ENCODE assay signal across 8 cellular contexts in the genomic region with DNA sequence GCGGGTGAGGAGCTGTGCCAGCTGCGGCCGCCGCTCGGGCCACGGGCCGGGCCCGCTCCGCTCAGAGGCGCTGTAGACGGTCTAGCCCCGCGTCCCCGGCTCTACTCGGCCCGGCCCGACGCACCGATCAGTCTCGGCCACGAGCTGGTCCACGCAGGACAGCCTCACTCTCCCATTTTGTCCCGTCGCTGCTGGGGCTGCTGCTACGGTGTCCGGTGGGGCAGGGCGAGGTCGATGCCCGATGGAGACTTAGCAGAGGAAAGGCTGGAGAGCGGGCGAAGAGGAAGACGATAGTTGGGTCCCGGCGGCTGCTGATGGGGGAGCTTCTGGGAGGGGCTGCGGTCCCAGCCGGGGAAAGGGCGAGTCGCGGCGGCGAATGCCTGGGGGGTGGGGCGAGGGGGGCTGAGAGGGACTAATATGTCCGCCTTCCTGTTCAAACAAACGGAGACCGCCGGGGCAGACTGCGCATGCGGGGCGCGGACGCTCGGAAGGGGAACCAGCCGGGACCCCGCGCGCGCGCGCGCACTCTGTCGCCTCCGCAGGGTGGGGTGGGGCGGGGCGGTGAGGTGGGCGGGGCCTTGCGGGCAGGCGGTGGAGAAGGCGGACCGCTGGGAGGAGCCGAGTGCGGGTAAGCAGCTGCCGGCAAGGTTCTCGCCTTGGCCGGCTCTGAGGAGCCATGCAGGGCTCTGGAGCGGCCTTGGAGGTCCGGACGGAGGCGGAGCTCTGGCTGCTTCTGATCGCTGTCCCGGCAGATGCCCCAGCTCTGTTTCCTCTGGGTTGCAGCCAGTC. TPM values are rescaled to one million over a fixed set of nuclear protein-coding genes. Genes with fewer than 3 reads are reported as not detected.
A peak's percentile ranks its signal among the peaks of the same experiment; 100 is the strongest.
DNase-seq lines count a peak whose midpoint lies in the region; ATAC-seq and TF ChIP-seq lines count a peak whose summit lies in the region.

A gene (minus strand): TSS at position 463 of the 789 bp plus-strand sequence. CDS start 903 bp downstream, outside the sequence.

- H3K4me3 Mint-ChIP-seq in activated CD4-positive, alpha-beta T cell treated with anti-CD3 and anti-CD28 coated beads for 36 hours: no peak within 1 kb of the TSS
- H3K4me3 Mint-ChIP-seq in chondrocyte (ENCODE audit: unreplicated experiment): peak within 1 kb of the TSS; percentile 93

- ATAC-seq in HG03457 (IDR thresholded peaks at IDR 0.05; ENCODE audit: unreplicated experiment): peak; percentile 90
- peak; percentile 86 for ATAC-seq in activated CD4-positive, alpha-beta T cell treated with anti-CD3 and anti-CD28 coated beads for 36 hours

- H3K36me3 Mint-ChIP-seq in activated CD4-positive, alpha-beta T cell treated with anti-CD3 and anti-CD28 coated beads for 36 hours (ENCODE audit: low read depth): peaks cover 11% of the 10 kb centered on the region
- no peaks in the 10 kb centered on the region for H3K36me3 Mint-ChIP-seq in chondrocyte (ENCODE audit: low read depth)

- H3K4me3 ChIP-seq in BJ (ENCODE audit: low read depth, low read length): peak within 1 kb of the TSS; percentile 96
- peak within 1 kb of the TSS; percentile 65 for H3K4me3 ChIP-seq in kidney epithelial cell (ENCODE audit: low read depth, low read length)

- peak within 1 kb of the TSS; percentile 98 for H3K27ac Mint-ChIP-seq in activated CD4-positive, alpha-beta T cell treated with anti-CD3 and anti-CD28 coated beads for 36 hours
- peak within 1 kb of the TSS; percentile 99 for H3K27ac Mint-ChIP-seq in chondrocyte (ENCODE audit: unreplicated experiment)

- H3K9me3 Mint-ChIP-seq in activated CD4-positive, alpha-beta T cell treated with anti-CD3 and anti-CD28 coated beads for 36 hours (ENCODE audit: low read depth): no peaks in the 10 kb centered on the region
- no peaks in the 10 kb centered on the region for H3K9me3 Mint-ChIP-seq in chondrocyte (ENCODE audit: low read depth)

- peaks cover 3% of the 10 kb centered on the region for H3K4me1 Mint-ChIP-seq in activated CD4-positive, alpha-beta T cell treated with anti-CD3 and anti-CD28 coated beads for 36 hours
- H3K4me1 Mint-ChIP-seq in chondrocyte (ENCODE audit: low read depth): peaks cover 18% of the 10 kb centered on the region

- CTCF ChIA-PET in BJ (lab: Yijun Ruan, JAX): interaction anchor here (0.7 to 1.9 kb wide), 4 partner anchors 38 to 107 kb away, joined by 3 to 14 read pairs (median 3); no protein-coding TSS in a partner anchor
- CTCF ChIA-PET in activated CD4-positive, alpha-beta T cell treated with anti-CD3 and anti-CD28 coated beads for 36 hours (lab: Charles Lee): interaction anchor here (0.6 to 0.8 kb wide), 2 partner anchors 67 to 138 kb away, joined by 3 to 4 read pairs; no protein-coding TSS in a partner anchor

- H3K27me3 ChIP-seq in BJ (ENCODE audit: control insufficient read depth, insufficient read depth, low read length): no peaks in the 10 kb centered on the region
- no peaks in the 10 kb centered on the region for H3K27me3 ChIP-seq in kidney epithelial cell (ENCODE audit: control insufficient read depth, insufficient read depth, low read length)

- no peaks in the 10 kb centered on the region for H3K27me3 Mint-ChIP-seq in activated CD4-positive, alpha-beta T cell treated with anti-CD3 and anti-CD28 coated beads for 36 hours
- no peaks in the 10 kb centered on the region for H3K27me3 Mint-ChIP-seq in chondrocyte (ENCODE audit: low read depth)

- DNase-seq in BJ (ENCODE audit: low read depth): peak; percentile 84
- peak; percentile 68 for DNase-seq in GM19240 (ENCODE audit: insufficient read length, low spot score)
- peak; percentile 93 for DNase-seq in NCI-H524 (lab: John Stamatoyannopoulos, UW)
- peak; percentile 99 for DNase-seq in activated CD4-positive, alpha-beta T cell treated with anti-CD3 and anti-CD28 coated beads for 36 hours
- DNase-seq in chondrocyte (ENCODE audit: low spot score): peak; percentile 99
- DNase-seq in kidney epithelial cell (ENCODE audit: low read depth): peak; percentile 88
- peak; percentile 99 for DNase-seq in stimulated activated CD4-positive, alpha-beta T cell treated with anti-CD3 and anti-CD28 coated beads, Interleukin-15, amount 100 ng/mL, for 24 hours

- TF ChIP-seq CTCF in BJ (IDR thresholded peaks at IDR 0.05; ENCODE audit: insufficient read depth, low read depth, low read length) (no peak), chondrocyte (IDR thresholded peaks at IDR 0.05) (no peak), kidney epithelial cell (IDR thresholded peaks at IDR 0.05; ENCODE audit: insufficient read depth, low read length, poor library complexity, severe bottlenecking) (no peak)

- H3K36me3 ChIP-seq in BJ (ENCODE audit: control insufficient read depth, insufficient read depth, low read length) (no peaks in the 10 kb centered on the region), kidney epithelial cell (ENCODE audit: control insufficient read depth, insufficient read depth, low read length) (no peaks in the 10 kb centered on the region)

- POLR2A ChIA-PET in BJ (lab: Charles Lee): interaction anchor here (0.5 to 0.8 kb wide), 3 partner anchors 59 to 118 kb away, joined by 3 to 14 read pairs (median 4); no protein-coding TSS in a partner anchor
- POLR2A ChIA-PET in activated CD4-positive, alpha-beta T cell treated with anti-CD3 and anti-CD28 coated beads for 36 hours (lab: Charles Lee): no interaction called here

- intact Hi-C loops in activated CD4-positive, alpha-beta T cell treated with anti-CD3 and anti-CD28 coated beads for 36 hours (cut with DNase I, micrococcal nuclease): loop anchor here (1.0 to 10.0 kb wide), 12 partner anchors 27 to 1821 kb away; a partner anchor contains a TSS

RNA-seq across cellular contexts. Expression of the gene that starts here (rescaled TPM):
- polyA plus RNA-seq in BJ (2011; rRNA removed): 11.8 and 27.6 TPM in 2 replicates
- polyA minus RNA-seq in BJ (2011; rRNA and poly(A)+ RNA removed): 17.0 and 21.3 TPM in 2 replicates
- 10 to 100 TPM; 47.1 to 55.5 TPM for total RNA-seq in activated CD4-positive, alpha-beta T cell treated with anti-CD3 and anti-CD28 coated beads for 36 hours
- total RNA-seq in chondrocyte: 60.9 to 69.7 TPM (median 63.9 TPM) in 3 replicates
- total RNA-seq in kidney epithelial cell: 25.1 and 35.3 TPM in 2 replicates

Comparison
In these comparisons a context has a peak if more than half of its experiments do, and no peak if none do; other contexts are left out.
1. Peak in every context shown above with its lines: DNase-seq, ATAC-seq and H3K4me3 ChIP-seq.